Comparison of ENCODE assay signal across 11 cellular contexts in genomic region chr16:68090109-68090508, GRCh38. TPM values are rescaled to one million over a fixed set of nuclear protein-coding genes. Genes with fewer than 3 reads are reported as not detected.
DNase-seq lines count a peak whose midpoint lies in the region; ATAC-seq and TF ChIP-seq lines count a peak whose summit lies in the region.
"Had no signal": no experiment of that assay in that cellular context is flagged by ENCODE, and none has a peak within 500 bp of the region (broad histone marks: within the 10 kb centered on the region; RNA-seq: fewer than 3 reads in every experiment).

No MANE protein-coding gene starts in this region.

- CTCF ChIA-PET in activated CD4-positive, alpha-beta T cell treated with anti-CD3 and anti-CD28 coated beads, Interleukin-2, amount 10 ng/mL, durations not matched to agents 7 days and 5 days (lab: Charles Lee), result interaction anchor here (1.0 kb wide), 1 partner anchor 41 kb away, joined by 4 read pairs; no protein-coding TSS in a partner anchor

- H3K9me3 Mint-ChIP-seq in activated CD4-positive, alpha-beta T cell treated with anti-CD3 and anti-CD28 coated beads, Interleukin-2, amount 10 ng/mL, durations not matched to agents 7 days and 5 days, result no peaks in the 10 kb centered on the region
- no peaks in the 10 kb centered on the region for H3K9me3 Mint-ChIP-seq in activated naive CD8-positive, alpha-beta T cell treated with anti-CD3 and anti-CD28 coated beads, Interleukin-2, amount 50 U/mL, for 24 hours
- H3K9me3 Mint-ChIP-seq: neural progenitor cell had no signal

- no peaks in the 10 kb centered on the region for H3K9me3 ChIP-seq in gastrocnemius medialis

- no peak for ATAC-seq in activated naive CD8-positive, alpha-beta T cell treated with anti-CD3 and anti-CD28 coated beads, Interleukin-2, amount 50 U/mL, for 24 hours
- ATAC-seq in gastrocnemius medialis, result no peak

- TF ChIP-seq POLR2A in NB4 (IDR thresholded peaks at IDR 0.05; ENCODE audit: extremely low read depth, insufficient read length) (no peak), gastrocnemius medialis (IDR thresholded peaks at IDR 0.05) (no peak)

- H3K4me3 Mint-ChIP-seq in activated CD4-positive, alpha-beta T cell treated with anti-CD3 and anti-CD28 coated beads, Interleukin-2, amount 10 ng/mL, durations not matched to agents 7 days and 5 days, result peak overlapping the region; percentile 68
- H3K4me3 Mint-ChIP-seq in activated naive CD8-positive, alpha-beta T cell treated with anti-CD3 and anti-CD28 coated beads, Interleukin-2, amount 50 U/mL, for 24 hours, result peak overlapping the region; percentile 70
- H3K4me3 Mint-ChIP-seq: neural progenitor cell had no signal

- peak overlapping the region; percentile 14 for H3K27ac Mint-ChIP-seq in activated CD4-positive, alpha-beta T cell treated with anti-CD3 and anti-CD28 coated beads, Interleukin-2, amount 10 ng/mL, durations not matched to agents 7 days and 5 days
- H3K27ac Mint-ChIP-seq in activated naive CD8-positive, alpha-beta T cell treated with anti-CD3 and anti-CD28 coated beads, Interleukin-2, amount 50 U/mL, for 24 hours, result peak overlapping the region; percentile 71
- H3K27ac Mint-ChIP-seq: neural progenitor cell had no signal

- TF ChIP-seq CTCF in NB4 (IDR thresholded peaks at IDR 0.05; ENCODE audit: low read depth, low read length) (no peak), gastrocnemius medialis (IDR thresholded peaks at IDR 0.05 in 4 of 5, conservative IDR thresholded peaks at IDR 0.05 in 1 of 5) (no peak)

- no peaks in the 10 kb centered on the region for H3K27me3 ChIP-seq in gastrocnemius medialis
- H3K27me3 ChIP-seq: neural progenitor cell had no signal

- H3K27ac ChIP-seq in gastrocnemius medialis, result peak overlapping the region; percentile 92 to 99 (median 97)
- H3K27ac ChIP-seq: neural progenitor cell had no signal

- DNase-seq in activated CD4-positive, alpha-beta T cell treated with anti-CD3 and anti-CD28 coated beads, Interleukin-2, amount 10 ng/mL, durations not matched to agents 7 days and 5 days, result no peak
- DNase-seq in activated CD4-positive, alpha-beta T cell treated with anti-CD3 and anti-CD28 coated beads, Interleukin-2, amount 50 U/mL, for 1 hour, result no peak
- DNase-seq in NB4 (ENCODE audit: low read depth), result peak; percentile 60
- DNase-seq in activated naive CD8-positive, alpha-beta T cell treated with anti-CD3 and anti-CD28 coated beads, Interleukin-2, amount 50 U/mL, for 24 hours, result no peak
- DNase-seq in gastrocnemius medialis, result no peak
- no peak for DNase-seq in AG08395 (ENCODE audit: low spot score)
- DNase-seq in cerebellum (ENCODE audit: low spot score), result no peak
- no peak for DNase-seq in dermis blood vessel endothelial cell
- DNase-seq: central memory CD4-positive, alpha-beta T cell; NCI-H524 had no signal

- H3K36me3 Mint-ChIP-seq in activated CD4-positive, alpha-beta T cell treated with anti-CD3 and anti-CD28 coated beads, Interleukin-2, amount 10 ng/mL, durations not matched to agents 7 days and 5 days (ENCODE audit: low read depth), result peaks cover 18% of the 10 kb centered on the region
- H3K36me3 Mint-ChIP-seq in activated naive CD8-positive, alpha-beta T cell treated with anti-CD3 and anti-CD28 coated beads, Interleukin-2, amount 50 U/mL, for 24 hours (ENCODE audit: low read depth), result peaks cover 4% of the 10 kb centered on the region

- no peaks in the 10 kb centered on the region for H3K27me3 Mint-ChIP-seq in activated CD4-positive, alpha-beta T cell treated with anti-CD3 and anti-CD28 coated beads, Interleukin-2, amount 10 ng/mL, durations not matched to agents 7 days and 5 days
- no peaks in the 10 kb centered on the region for H3K27me3 Mint-ChIP-seq in activated naive CD8-positive, alpha-beta T cell treated with anti-CD3 and anti-CD28 coated beads, Interleukin-2, amount 50 U/mL, for 24 hours

- peaks cover 75 to 80% of the 10 kb centered on the region in 2 donors for H3K4me1 ChIP-seq in gastrocnemius medialis

- intact Hi-C loops in gastrocnemius medialis (cut with DNase I; ENCODE audit: low total_unique reads), result no loop called here

- peak overlapping the region; percentile 56 for H3K4me3 ChIP-seq in NB4 (ENCODE audit: low read depth, low read length)
- H3K4me3 ChIP-seq in gastrocnemius medialis, result no peak overlapping the region
- H3K4me3 ChIP-seq: neural progenitor cell had no signal

- in situ Hi-C loops in gastrocnemius medialis (cut with MboI; ENCODE audit: low sequenced_read_pairs in 4 of 4), result loop anchor here in 2 of 4 donors (5.0 to 25.0 kb wide), 2 partner anchors 137 to 247 kb away; no protein-coding TSS in a partner anchor

- H3K4me1 Mint-ChIP-seq in activated CD4-positive, alpha-beta T cell treated with anti-CD3 and anti-CD28 coated beads, Interleukin-2, amount 10 ng/mL, durations not matched to agents 7 days and 5 days, result peaks cover 64% of the 10 kb centered on the region
- peaks cover 72% of the 10 kb centered on the region for H3K4me1 Mint-ChIP-seq in activated naive CD8-positive, alpha-beta T cell treated with anti-CD3 and anti-CD28 coated beads, Interleukin-2, amount 50 U/mL, for 24 hours

- POLR2A ChIA-PET in activated CD4-positive, alpha-beta T cell treated with anti-CD3 and anti-CD28 coated beads, Interleukin-2, amount 10 ng/mL, durations not matched to agents 7 days and 5 days (lab: Charles Lee), result no interaction called here

- H3K36me3 ChIP-seq in gastrocnemius medialis, result no peaks in the 10 kb centered on the region
- H3K36me3 ChIP-seq: neural progenitor cell had no signal

RNA-seq across cellular contexts. Expression of gene NFATC3, which starts 4.9 kb away (rescaled TPM):
- 100 to 1,000 TPM; 146 to 159 TPM for total RNA-seq in activated CD4-positive, alpha-beta T cell treated with anti-CD3 and anti-CD28 coated beads, Interleukin-2, amount 10 ng/mL, durations not matched to agents 7 days and 5 days
- 10 to 100 TPM; 47.9 to 72.7 (median 70.7) TPM for total RNA-seq in gastrocnemius medialis
- 21.1 TPM for total RNA-seq in cerebellum
- 14.1 and 31.6 TPM in 2 replicates for total RNA-seq in dermis blood vessel endothelial cell
